1 cellular context compared by ENCODE assay signal in genomic region chr12:125132698-125133400, GRCh38.
TF ChIP-seq lines count a peak whose summit lies in the region.

No MANE protein-coding gene starts in this region.

TF ChIP-seq in K562, 482 proteins besides CTCF, POLR2A, EP300 and RAD21:
- TF ChIP-seq CREM (IDR thresholded peaks at IDR 0.05; ENCODE audit: low read depth): 0 out of 2 replicates have a peak, but pooled peaks have one; percentile 16
- no peak for TF ChIP-seq HDGF (IDR thresholded peaks at IDR 0.05)
